Comparison of ENCODE assay signal across 8 cellular contexts in genomic region chr6:156685823-156686428, GRCh38.
A peak's percentile ranks its signal among the peaks of the same experiment; 100 is the strongest.
DNase-seq lines count a peak whose midpoint lies in the region; ATAC-seq, FAIRE-seq and TF ChIP-seq lines count a peak whose summit lies in the region.

No MANE protein-coding gene starts in this region.

- H3K27ac ChIP-seq in Panc1 (ENCODE audit: low read length) (peak overlapping the region; percentile 98), esophagus muscularis mucosa (replicated peaks in 1 of 4) (peak overlapping the region; percentile 93 to 99 (median 97)), sigmoid colon (peak overlapping the region; percentile 94 to 99 (median 96))

- WGBS in esophagus muscularis mucosa = 9% methylated on average over 8 of the region's 8 CpGs
- 4 to 10% methylated on average over 8 of the region's 8 CpGs for WGBS in sigmoid colon, 2 donors

- no peaks in the 10 kb centered on the region; the same call in 1 of the 2 replicates for H3K27me3 ChIP-seq in Panc1 (ENCODE audit: control insufficient read depth, insufficient read depth, low read length)
- H3K27me3 ChIP-seq in esophagus muscularis mucosa = no peaks in the 10 kb centered on the region
- H3K27me3 ChIP-seq in sigmoid colon = no peaks in the 10 kb centered on the region

- FAIRE-seq in GM12892 (lab: Jason Lieb, UNC) = peak; percentile 24

- no peak for TF ChIP-seq POLR2A in GM12892 (IDR thresholded peaks at IDR 0.05; ENCODE audit: low read depth, low read length)
- TF ChIP-seq POLR2A in esophagus muscularis mucosa (IDR thresholded peaks at IDR 0.05; ENCODE audit: low read depth) = no peak
- TF ChIP-seq POLR2A in sigmoid colon (IDR thresholded peaks at IDR 0.05) = no peak

- POLR2A ChIA-PET in Panc1 (lab: Charles Lee) = interaction anchor here (0.5 kb wide), 1 partner anchor 102 kb away, joined by 3 read pairs; no protein-coding TSS in a partner anchor

- CTCF ChIA-PET in Panc1 (lab: Charles Lee) = interaction anchor here (0.7 kb wide), 1 partner anchor 48 kb away, joined by 4 read pairs; no protein-coding TSS in a partner anchor

- ATAC-seq in Panc1 = no peak

- intact Hi-C loops in Panc1 (cut with micrococcal nuclease; ENCODE audit: unreplicated experiment) (no loop called here), esophagus muscularis mucosa (cut with DNase I) (loop anchor here (2.0 to 10.0 kb wide), 5 partner anchors 36 to 499 kb away; partner anchors contain the start of gene ARID1B), sigmoid colon (cut with DNase I) (loop anchor here (2.0 to 10.0 kb wide), 5 partner anchors 124 to 1371 kb away; partner anchors contain the start of gene TFB1M)

- DNase-seq in GM12892 (ENCODE audit: insufficient read length) (no peak), Panc1 (ENCODE audit: low read depth, low spot score) (no peak), esophagus muscularis mucosa (ENCODE audit: extremely low spot score) (no peak), sigmoid colon (no peak), DMS53 (lab: John Stamatoyannopoulos, UW) (no peak), SKM-1 (lab: John Stamatoyannopoulos, UW; ENCODE audit: unreplicated experiment) (no peak), iPS-NIHi11 (ENCODE audit: low spot score) (no peak), HuH-7.5 (ENCODE audit: low spot score) (no peak)

- H3K4me3 ChIP-seq in Panc1 (ENCODE audit: low read depth in 2 of 2, low read length in 2 of 2) (peak overlapping the region; percentile 63 to 85), esophagus muscularis mucosa (peak overlapping the region; percentile 63 to 81 (median 76)), sigmoid colon (peak overlapping the region; percentile 56 to 76 (median 65))

- in situ Hi-C loops in Panc1 (cut with HindIII; ENCODE audit: low pct_unique_long_range_greater_than_20kb, low sequenced_read_pairs) = no loop called here

- TF ChIP-seq CTCF in Panc1 (IDR thresholded peaks at IDR 0.05) (no peak), esophagus muscularis mucosa (IDR thresholded peaks at IDR 0.05) (no peak), sigmoid colon (IDR thresholded peaks at IDR 0.05) (no peak)

- no TSS peak for BruUV-seq in Panc1 (replicated peaks; lab: Mats Ljungman, UMichigan)

- H3K9me3 ChIP-seq in Panc1 (ENCODE audit: control insufficient read depth, insufficient read depth, low read depth, low read length) (no peaks in the 10 kb centered on the region), esophagus muscularis mucosa (no peaks in the 10 kb centered on the region), sigmoid colon (no peaks in the 10 kb centered on the region)

- no peaks in the 10 kb centered on the region; the same call in 1 of the 2 replicates for H3K36me3 ChIP-seq in Panc1 (ENCODE audit: control insufficient read depth, insufficient read depth, low read length)
- H3K36me3 ChIP-seq in esophagus muscularis mucosa = no peaks in the 10 kb centered on the region
- no peaks in the 10 kb centered on the region for H3K36me3 ChIP-seq in sigmoid colon

- H3K4me1 ChIP-seq in Panc1 (ENCODE audit: control insufficient read depth, insufficient read depth, low read length) (peaks cover 18% of the 10 kb centered on the region), esophagus muscularis mucosa (peaks cover 0 to 21% (median 18%) of the 10 kb centered on the region in 4 donors), sigmoid colon (peaks cover 0 to 16% (median 10%) of the 10 kb centered on the region in 4 donors)

- no peak for TF ChIP-seq EP300 in esophagus muscularis mucosa (IDR thresholded peaks at IDR 0.05)
- no peak for TF ChIP-seq EP300 in sigmoid colon (IDR thresholded peaks at IDR 0.05)
